15 cellular contexts compared by ENCODE assay signal in the genomic region with DNA sequence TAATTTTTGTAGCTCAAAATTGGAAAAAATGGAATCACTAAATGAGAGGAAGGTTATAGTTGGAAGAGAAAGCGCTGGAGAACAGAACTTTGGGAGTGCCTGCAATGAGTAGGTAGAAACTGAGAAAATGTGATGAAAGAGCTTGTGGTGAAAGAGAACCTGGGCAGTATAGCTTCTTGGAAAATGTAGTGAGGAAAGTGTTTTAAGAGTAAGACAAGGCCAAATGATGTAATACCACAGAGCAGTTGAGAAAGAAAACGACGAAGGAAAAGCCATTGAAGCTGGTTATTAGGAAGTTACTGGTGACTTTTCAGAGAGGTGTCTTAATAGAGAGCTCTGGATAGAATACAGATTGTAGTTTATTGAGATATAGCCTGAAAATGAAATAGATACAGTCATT.
DNase-seq lines count a peak whose midpoint lies in the region; ATAC-seq, FAIRE-seq and TF ChIP-seq lines count a peak whose summit lies in the region.
"Had no signal": no experiment of that assay in that cellular context is flagged by ENCODE, and none has a peak within 500 bp of the region (broad histone marks: within the 10 kb centered on the region; RNA-seq: fewer than 3 reads in every experiment).

No MANE protein-coding gene starts in this region.

- no peak for ATAC-seq in HepG2
- no peak for ATAC-seq in right lobe of liver
- ATAC-seq: Panc1 had no signal

- TF ChIP-seq RAD21 in HepG2 (CRISPR knock-in tag; IDR thresholded peaks at IDR 0.05): no peak
- no peak for TF ChIP-seq RAD21 in H1 (IDR thresholded peaks at IDR 0.05 in 1 of 2, conservative IDR thresholded peaks at IDR 0.05 in 1 of 2; ENCODE audit: low read depth in 2 of 2, low read length in 2 of 2)

- no peak overlapping the region for H3K14ac ChIP-seq in H1 (ENCODE audit: insufficient read length)

- H3K27me3 Mint-ChIP-seq in stimulated activated naive CD8-positive, alpha-beta T cell treated with anti-CD3 and anti-CD28 coated beads, Interleukin-15, Interleukin-2, amounts not matched to agents 100 ng/mL and 50 ng/mL, for 24 hours: no peaks in the 10 kb centered on the region

- H3K4me3 ChIP-seq in HepG2 (replicated peaks in 1 of 3; ENCODE audit: insufficient read depth in 1 of 3, low read depth in 2 of 3, low read length in 3 of 3) (no peak overlapping the region), right lobe of liver (no peak overlapping the region), H1 (ENCODE audit: extremely low read depth in 1 of 4, insufficient read depth in 2 of 4, low read depth in 3 of 4, low read length in 4 of 4) (no peak overlapping the region), vagina (no peak overlapping the region)
- H3K4me3 ChIP-seq in effector memory CD4-positive, alpha-beta T cell (ENCODE audit: insufficient read depth, low read depth, low read length, poor library complexity, severe bottlenecking): no peak overlapping the region

- no peaks in the 10 kb centered on the region for H3K9me3 ChIP-seq in HepG2 (ENCODE audit: low read length)
- no peaks in the 10 kb centered on the region for H3K9me3 ChIP-seq in right lobe of liver
- no peaks in the 10 kb centered on the region for H3K9me3 ChIP-seq in H1 (ENCODE audit: insufficient read depth in 2 of 2, low read depth in 1 of 2, low read length in 1 of 2)
- no peaks in the 10 kb centered on the region for H3K9me3 ChIP-seq in vagina
- H3K9me3 ChIP-seq in effector memory CD4-positive, alpha-beta T cell (ENCODE audit: control insufficient read depth, low read length): no peaks in the 10 kb centered on the region

- H3K4me2 ChIP-seq in HepG2 (ENCODE audit: low read depth, low read length) (no peak overlapping the region), H1 (ENCODE audit: insufficient read depth in 1 of 2, low read depth in 2 of 2, low read length in 2 of 2) (no peak overlapping the region)

- H2AFZ ChIP-seq in HepG2 (ENCODE audit: low read length) (no peak overlapping the region), H1 (ENCODE audit: low read length) (no peak overlapping the region)

- intact Hi-C loops in HepG2 (cut with micrococcal nuclease; ENCODE audit: unreplicated experiment) (no loop called here), right lobe of liver (cut with DNase I) (no loop called here), vagina (cut with DNase I) (no loop called here)

- H2BK20ac ChIP-seq in H1 (ENCODE audit: low read length): no peak overlapping the region

- no peak overlapping the region for H3K23ac ChIP-seq in H1 (ENCODE audit: insufficient read length)

- H2BK12ac ChIP-seq in H1 (ENCODE audit: low read depth, low read length): no peak overlapping the region

- H3K4me3 Mint-ChIP-seq in stimulated activated naive CD8-positive, alpha-beta T cell treated with anti-CD3 and anti-CD28 coated beads, Interleukin-15, Interleukin-2, amounts not matched to agents 100 ng/mL and 50 ng/mL, for 24 hours: no peak overlapping the region
- H3K4me3 Mint-ChIP-seq: endodermal cell; T-helper 1 cell treated with Interleukin-12 subunit alpha and Interleukin-12 subunit beta and Interleukin-4 antibody, amounts not matched to agents 30 μg/mL and 1 μg/mL, for 36 hours had no signal

- no peaks in the 10 kb centered on the region for H3K79me1 ChIP-seq in H1 (ENCODE audit: low read depth, low read length)

- TF ChIP-seq CTCF in HepG2 (CRISPR knock-in tag; IDR thresholded peaks at IDR 0.05) (no peak), right lobe of liver (IDR thresholded peaks at IDR 0.05) (no peak), H1 (IDR thresholded peaks at IDR 0.05; ENCODE audit: control extremely low read depth in 1 of 3, insufficient read depth in 1 of 3, low read depth in 1 of 3, low read length in 3 of 3) (no peak), vagina (IDR thresholded peaks at IDR 0.05) (no peak)

- no TSS peak for BruUV-seq in HepG2 (replicated peaks; lab: Mats Ljungman, UMichigan)

- no peak overlapping the region for H4K91ac ChIP-seq in H1 (replicated peaks; ENCODE audit: insufficient read length, low read length)

- H3K36me3 ChIP-seq in HepG2 (replicated peaks in 1 of 2; ENCODE audit: control insufficient read depth in 1 of 2, insufficient read depth in 2 of 2, low read length in 2 of 2): no peaks in the 10 kb centered on the region
- no peaks in the 10 kb centered on the region for H3K36me3 ChIP-seq in right lobe of liver
- H3K36me3 ChIP-seq in H1 (ENCODE audit: control insufficient read depth in 2 of 4, insufficient read depth in 4 of 4, low read length in 3 of 4): no peaks in the 10 kb centered on the region
- H3K36me3 ChIP-seq in vagina: no peaks in the 10 kb centered on the region
- no peaks in the 10 kb centered on the region for H3K36me3 ChIP-seq in effector memory CD4-positive, alpha-beta T cell (ENCODE audit: control insufficient read depth, insufficient read depth, low read length)

- H3K27me3 ChIP-seq in HepG2 (ENCODE audit: control insufficient read depth in 1 of 2, insufficient read depth in 2 of 2, low read length in 2 of 2) (no peaks in the 10 kb centered on the region), right lobe of liver (no peaks in the 10 kb centered on the region), H1 (replicated peaks in 1 of 4; ENCODE audit: control insufficient read depth in 3 of 4, extremely low read depth in 1 of 4, insufficient read depth in 3 of 4, low read length in 3 of 4) (no peaks in the 10 kb centered on the region), vagina (no peaks in the 10 kb centered on the region)
- H3K27me3 ChIP-seq in effector memory CD4-positive, alpha-beta T cell (replicated peaks; ENCODE audit: control insufficient read depth, insufficient read depth, low read length, poor library complexity, severe bottlenecking): no peaks in the 10 kb centered on the region

- H3K9ac ChIP-seq in HepG2 (ENCODE audit: insufficient read depth, low read depth, low read length) (no peak overlapping the region), H1 (replicated peaks in 1 of 4; ENCODE audit: extremely low read depth in 1 of 4, low read depth in 3 of 4, low read length in 3 of 4) (no peak overlapping the region)

- H4K20me1 ChIP-seq in HepG2 (ENCODE audit: insufficient read depth, low read length) (no peaks in the 10 kb centered on the region), H1 (replicated peaks in 1 of 2; ENCODE audit: control insufficient read depth in 1 of 2, insufficient read depth in 2 of 2, low read length in 2 of 2) (no peaks in the 10 kb centered on the region)

- no peak overlapping the region for H4K8ac ChIP-seq in H1 (ENCODE audit: extremely low read depth, insufficient read depth, low read length)

- no peak overlapping the region for H3K18ac ChIP-seq in H1 (ENCODE audit: extremely low read depth, low read length)

- H3K79me2 ChIP-seq in HepG2 (ENCODE audit: insufficient read depth, low read length) (no peaks in the 10 kb centered on the region), H1 (ENCODE audit: control insufficient read depth in 1 of 2, insufficient read depth in 2 of 2, low read length in 2 of 2) (no peaks in the 10 kb centered on the region)

- peaks cover 27% of the 10 kb centered on the region for H3K4me1 Mint-ChIP-seq in stimulated activated naive CD8-positive, alpha-beta T cell treated with anti-CD3 and anti-CD28 coated beads, Interleukin-15, Interleukin-2, amounts not matched to agents 100 ng/mL and 50 ng/mL, for 24 hours (ENCODE audit: low read depth)

- H2BK5ac ChIP-seq in H1 (ENCODE audit: low read depth, low read length): no peak overlapping the region

- H4K5ac ChIP-seq in H1 (ENCODE audit: insufficient read length, low read depth, low read length): no peak overlapping the region

- DNase-seq in HepG2 (ENCODE audit: low spot score): no peak
- DNase-seq in right lobe of liver: no peak
- DNase-seq in SKM-1 (lab: John Stamatoyannopoulos, UW; ENCODE audit: unreplicated experiment): peak; percentile 69
- no peak for DNase-seq in H1 (ENCODE audit: low read depth in 1 of 2, low spot score in 2 of 2)
- DNase-seq in vagina (ENCODE audit: extremely low spot score in 2 of 2): no peak
- DNase-seq in effector memory CD4-positive, alpha-beta T cell: no peak
- DNase-seq in NCI-H524 (lab: John Stamatoyannopoulos, UW): no peak
- DNase-seq: activated effector memory CD4-positive, alpha-beta T cell treated with Interleukin-2 at 50 U/mL for 16 hours; endodermal cell; NCI-H1436; NCI-H345; nucleus accumbens had no signal

- no peaks in the 10 kb centered on the region for H3K36me3 Mint-ChIP-seq in stimulated activated naive CD8-positive, alpha-beta T cell treated with anti-CD3 and anti-CD28 coated beads, Interleukin-15, Interleukin-2, amounts not matched to agents 100 ng/mL and 50 ng/mL, for 24 hours (ENCODE audit: low read depth)

- in situ Hi-C loops in HepG2 (cut with HindIII; ENCODE audit: extremely low pct_ligation_motif_present, low pct_unique_long_range_greater_than_20kb): no loop called here

- no peak overlapping the region for H2BK15ac ChIP-seq in H1 (ENCODE audit: low read length)

- H3K27ac ChIP-seq in HepG2 (ENCODE audit: extremely low read length, insufficient read depth, low read length): no peak overlapping the region
- H3K27ac ChIP-seq in right lobe of liver: no peak overlapping the region
- no peak overlapping the region for H3K27ac ChIP-seq in H1 (ENCODE audit: low read depth, low read length)
- no peak overlapping the region for H3K27ac ChIP-seq in vagina
- H3K27ac ChIP-seq in effector memory CD4-positive, alpha-beta T cell (ENCODE audit: insufficient read depth, low read length, poor library complexity, severe bottlenecking): no peak overlapping the region

- TF ChIP-seq EP300 in HepG2 (IDR thresholded peaks at IDR 0.05; ENCODE audit: low read depth in 2 of 2, low read length in 2 of 2) (no peak), HepG2 (CRISPR knock-in tag; IDR thresholded peaks at IDR 0.05; ENCODE audit: borderline replicate concordance) (no peak), H1 (IDR thresholded peaks at IDR 0.05; ENCODE audit: borderline replicate concordance in 1 of 2, low read depth in 2 of 2, low read length in 2 of 2) (no peak)

- POLR2A ChIA-PET in HepG2 (lab: Yijun Ruan, JAX) (no interaction called here), H1 (lab: Charles Lee; ENCODE audit: partially characterized antibody) (no interaction called here)

- TF ChIP-seq POLR2A in HepG2 (IDR thresholded peaks at IDR 0.05; ENCODE audit: insufficient read depth in 1 of 2, low read depth in 2 of 2, low read length in 2 of 2) (no peak), right lobe of liver (IDR thresholded peaks at IDR 0.05) (no peak), H1 (IDR thresholded peaks at IDR 0.05; ENCODE audit: control extremely low read depth in 1 of 2, low read depth in 2 of 2, low read length in 2 of 2) (no peak), vagina (IDR thresholded peaks at IDR 0.05) (no peak)

- H2BK120ac ChIP-seq in H1 (replicated peaks; ENCODE audit: low read depth, low read length): no peak overlapping the region

- no peaks in the 10 kb centered on the region for H3K4me1 ChIP-seq in HepG2 (ENCODE audit: insufficient read depth, low read length)
- no peaks in the 10 kb centered on the region for H3K4me1 ChIP-seq in right lobe of liver
- no peaks in the 10 kb centered on the region for H3K4me1 ChIP-seq in H1 (replicated peaks in 1 of 4; ENCODE audit: control insufficient read depth in 3 of 4, insufficient read depth in 4 of 4, low read length in 3 of 4)
- no peaks in the 10 kb centered on the region for H3K4me1 ChIP-seq in vagina
- no peaks in the 10 kb centered on the region for H3K4me1 ChIP-seq in effector memory CD4-positive, alpha-beta T cell (ENCODE audit: control insufficient read depth, insufficient read depth, low read length, poor library complexity, severe bottlenecking)

- H3K23me2 ChIP-seq in H1 (ENCODE audit: low read depth, low read length): no peaks in the 10 kb centered on the region

- H3K27ac Mint-ChIP-seq in stimulated activated naive CD8-positive, alpha-beta T cell treated with anti-CD3 and anti-CD28 coated beads, Interleukin-15, Interleukin-2, amounts not matched to agents 100 ng/mL and 50 ng/mL, for 24 hours: peak overlapping the region; percentile 9
- H3K27ac Mint-ChIP-seq: endodermal cell had no signal

- CTCF ChIA-PET in HepG2 (lab: Yijun Ruan, JAX; ENCODE audit: low intra/inter-chr PET ratio, low total read pairs) (no interaction called here), H1 (lab: Charles Lee; ENCODE audit: partially characterized antibody) (interaction anchor here (0.6 kb wide), 1 partner anchor 70 kb away, joined by 3 read pairs; no protein-coding TSS in a partner anchor)

- no peak overlapping the region for H3K56ac ChIP-seq in H1 (replicated peaks; ENCODE audit: insufficient read length, low read depth, low read length)

- H2AK5ac ChIP-seq in H1 (ENCODE audit: low read depth, low read length): no peak overlapping the region

- no peak overlapping the region for H3K4ac ChIP-seq in H1 (replicated peaks; ENCODE audit: insufficient read length, low read depth, low read length)

- 4% methylated on average over 3 of the region's 3 CpGs for WGBS in HepG2 (ENCODE audit: low lambda C conversion rate)
- 48% methylated on average over 3 of the region's 3 CpGs for WGBS in right lobe of liver (ENCODE audit: insufficient coverage, low coverage, low lambda C conversion rate, missing lambda C conversion rate)
- 89% methylated on average over 3 of the region's 3 CpGs; no CpG with 5 or more reads in 1 of the 2 experiments for WGBS in H1 (ENCODE audit: extremely low coverage in 1 of 2, insufficient coverage in 1 of 2, insufficient read length in 1 of 2, insufficient replicate concordance in 2 of 2, low coverage in 1 of 2, low lambda C conversion rate in 2 of 2, missing lambda C conversion rate in 1 of 2), 2 experiments

- FAIRE-seq in HepG2 (lab: Jason Lieb, UNC): no peak
- FAIRE-seq in H1 (lab: Jason Lieb, UNC): no peak

- H3K9me3 Mint-ChIP-seq in stimulated activated naive CD8-positive, alpha-beta T cell treated with anti-CD3 and anti-CD28 coated beads, Interleukin-15, Interleukin-2, amounts not matched to agents 100 ng/mL and 50 ng/mL, for 24 hours: peaks cover 9% of the 10 kb centered on the region
- H3K9me3 Mint-ChIP-seq: endodermal cell had no signal
